ENCODE assay signal across 8 cellular contexts in the genomic region with DNA sequence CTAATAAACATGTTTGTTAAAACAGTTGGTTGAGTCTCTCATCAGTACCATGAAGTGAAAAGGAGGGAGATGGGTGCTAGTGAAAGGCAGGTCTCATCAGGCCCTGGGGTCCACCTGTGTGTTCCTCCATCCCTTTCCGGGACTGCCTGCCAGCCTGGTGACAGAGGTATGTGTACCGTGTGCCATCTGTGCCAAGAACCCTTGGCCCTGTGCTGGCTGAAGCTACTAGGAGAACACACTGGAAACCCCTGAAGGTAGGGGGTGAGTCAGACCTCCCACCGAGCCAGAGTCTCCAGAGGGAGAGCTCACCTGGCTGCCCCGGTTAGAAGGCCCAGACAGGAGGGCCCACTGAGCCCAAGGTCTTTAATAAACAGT. TPM values are rescaled to one million over a fixed set of nuclear protein-coding genes. Genes with fewer than 3 reads are reported as not detected.
DNase-seq lines count a peak whose midpoint lies in the region; ATAC-seq and TF ChIP-seq lines count a peak whose summit lies in the region.

No MANE protein-coding gene starts in this region.

- no peaks in the 10 kb centered on the region for H3K9me3 ChIP-seq in left ventricle myocardium inferior (replicated peaks)
- no peaks in the 10 kb centered on the region for H3K9me3 ChIP-seq in esophagus squamous epithelium

- H3K36me3 ChIP-seq in left ventricle myocardium inferior, result peaks cover 17% of the 10 kb centered on the region
- H3K36me3 ChIP-seq in esophagus squamous epithelium, result peaks cover 0 to 23% (median 20%) of the 10 kb centered on the region in 3 donors
- no peaks in the 10 kb centered on the region for H3K36me3 ChIP-seq in rectal smooth muscle tissue (ENCODE audit: control insufficient read depth, insufficient read depth, low read length)

- TF ChIP-seq CTCF in left ventricle myocardium inferior (IDR thresholded peaks at IDR 0.05; ENCODE audit: borderline replicate concordance), result no peak
- no peak for TF ChIP-seq CTCF in esophagus squamous epithelium (IDR thresholded peaks at IDR 0.05)

- intact Hi-C loops in left ventricle myocardium inferior (cut with micrococcal nuclease), result loop anchor here (10.0 kb wide), 1 partner anchor 49 kb away; no protein-coding TSS in a partner anchor
- intact Hi-C loops in left ventricle myocardium superior (cut with micrococcal nuclease), result loop anchor here (10.0 kb wide), 1 partner anchor 49 kb away; no protein-coding TSS in a partner anchor
- intact Hi-C loops in esophagus squamous epithelium (cut with DNase I), result loop anchor here (2.0 kb wide), 1 partner anchor 61 kb away; no protein-coding TSS in a partner anchor

- ATAC-seq in left ventricle myocardium superior (no peak), GM18520 (IDR thresholded peaks at IDR 0.05; ENCODE audit: unreplicated experiment) (no peak), GM19324 (IDR thresholded peaks at IDR 0.05; ENCODE audit: low FRiP score, unreplicated experiment) (no peak)

- H3K27ac ChIP-seq in left ventricle myocardium inferior (replicated peaks) (peak overlapping the region; percentile 100), esophagus squamous epithelium (peak overlapping the region; percentile 96 to 100 (median 98)), rectal smooth muscle tissue (ENCODE audit: low read depth, low read length) (no peak overlapping the region)

- DNase-seq in left ventricle myocardium inferior (no peak), left ventricle myocardium superior (no peak), esophagus squamous epithelium (lab: John Stamatoyannopoulos, UW) (no peak), activated gamma-delta T cell (lab: John Stamatoyannopoulos, UW) (no peak)
- peak; percentile 62 for DNase-seq in activated CD4-positive, alpha-beta T cell treated with anti-CD3 and anti-CD28 coated beads for 48 hours

- H3K4me1 ChIP-seq in left ventricle myocardium inferior (peaks cover 58% of the 10 kb centered on the region), esophagus squamous epithelium (peaks cover 15 to 47% (median 24%) of the 10 kb centered on the region in 3 donors), rectal smooth muscle tissue (ENCODE audit: control insufficient read depth, insufficient read depth, low read length) (peaks cover 7% of the 10 kb centered on the region)

- no peak overlapping the region for H3K9ac ChIP-seq in rectal smooth muscle tissue (ENCODE audit: low read length)

- H3K27me3 ChIP-seq in left ventricle myocardium inferior (ENCODE audit: low read depth), result no peaks in the 10 kb centered on the region
- H3K27me3 ChIP-seq in esophagus squamous epithelium, result no peaks in the 10 kb centered on the region
- H3K27me3 ChIP-seq in rectal smooth muscle tissue (ENCODE audit: control insufficient read depth, insufficient read depth, low read length), result no peaks in the 10 kb centered on the region

- peak overlapping the region; percentile 84 for H3K4me3 ChIP-seq in left ventricle myocardium inferior
- peak overlapping the region; percentile 84 to 98 (median 88) for H3K4me3 ChIP-seq in esophagus squamous epithelium
- peak overlapping the region; percentile 82 for H3K4me3 ChIP-seq in rectal smooth muscle tissue (ENCODE audit: low read length)

- no peak for TF ChIP-seq POLR2A in esophagus squamous epithelium (IDR thresholded peaks at IDR 0.05)

- WGBS in esophagus squamous epithelium, 2 donors, result 33 to 48% methylated on average over 2 to 4 of the region's 4 CpGs

RNA-seq across cellular contexts. Expression of a gene that starts 2.3 kb away (rescaled TPM):
- total RNA-seq in left ventricle myocardium inferior (66.3 TPM), left ventricle myocardium superior (64.2 TPM), esophagus squamous epithelium (100 to 1,000 TPM in 3 of 4 donors, 10 to 100 TPM in 1; 49.4 to 384 (median 138) TPM)

RNA-seq across cellular contexts. Expression of a gene that starts 59.9 kb away (rescaled TPM):
- total RNA-seq in left ventricle myocardium inferior (37.0 TPM), left ventricle myocardium superior (34.7 TPM), esophagus squamous epithelium (10 to 100 TPM; 18.7 to 28.4 (median 24.7) TPM)
